Comparison of ENCODE assay signal across 24 cellular contexts in genomic region chr6:28948782-28949486, GRCh38. TPM values are rescaled to one million over a fixed set of nuclear protein-coding genes. Genes with fewer than 3 reads are reported as not detected.
A peak's percentile ranks its signal among the peaks of the same experiment; 100 is the strongest.
DNase-seq lines count a peak whose midpoint lies in the region; ATAC-seq and TF ChIP-seq lines count a peak whose summit lies in the region.
"Had no signal": no experiment of that assay in that cellular context is flagged by ENCODE, and none has a peak within 500 bp of the region (broad histone marks: within the 10 kb centered on the region; RNA-seq: fewer than 3 reads in every experiment).

No MANE protein-coding gene starts in this region.

- H3K4me1 Mint-ChIP-seq in Caco-2 (ENCODE audit: low read depth, unreplicated experiment), result peaks cover 42% of the 10 kb centered on the region

- H3K4me1 ChIP-seq in Caco-2, result peaks cover 23% of the 10 kb centered on the region
- peaks cover 20 to 42% of the 10 kb centered on the region in 2 experiments; a peak in 3 of 4 replicates for H3K4me1 ChIP-seq in HCT116 (ENCODE audit: control insufficient read depth in 1 of 2, insufficient read depth in 2 of 2, low read length in 2 of 2)
- H3K4me1 ChIP-seq in hepatocyte (ENCODE audit: insufficient read depth), result no peaks in the 10 kb centered on the region
- H3K4me1 ChIP-seq: uterus had no signal

- H3K79me2 ChIP-seq in HCT116 (ENCODE audit: insufficient read depth, low read length) (no peaks in the 10 kb centered on the region), hepatocyte (no peaks in the 10 kb centered on the region)

- peaks cover 3% of the 10 kb centered on the region for H3K27me3 Mint-ChIP-seq in Caco-2 (ENCODE audit: insufficient read depth, unreplicated experiment)
- H3K27me3 Mint-ChIP-seq: activated CD8-positive, alpha-beta memory T cell treated with anti-CD3 and anti-CD28 coated beads, Interleukin-2, amount 10 ng/mL, durations not matched to agents 7 days and 5 days; T-helper 17 cell had no signal

- DNase-seq in Caco-2 (no peak), HCT116 (ENCODE audit: low read depth, low spot score) (no peak), hepatocyte (ENCODE audit: low spot score) (no peak), substantia nigra (lab: John Stamatoyannopoulos, UW) (no peak), activated gamma-delta T cell treated with Interleukin-2 at 50 U/mL for 16 hours (no peak)
- DNase-seq in activated CD4-positive, CD25-positive, alpha-beta regulatory T cell (lab: John Stamatoyannopoulos, UW), result no peak
- DNase-seq: activated CD4-positive, alpha-beta T cell treated with anti-CD3 and anti-CD28 coated beads, Interleukin-2, amount 10 ng/mL, durations not matched to agents 7 days and 5 days; activated CD8-positive, alpha-beta memory T cell treated with anti-CD3 and anti-CD28 coated beads, Interleukin-2, amount 10 ng/mL, durations not matched to agents 7 days and 5 days; activated T-cell treated with anti-CD3 and anti-CD28 coated beads, Interleukin-2, amount 50 U/mL, for 72 hours; anterior cingulate cortex; C1 segment of cervical spinal cord; natural killer cell; NCI-H1092; NCI-H2029; small intestine; stimulated activated CD4-positive, alpha-beta T cell treated with anti-CD3 and anti-CD28 coated beads, Interleukin-2, amount 100 ng/mL, for 24 hours; T-helper 17 cell; uterus had no signal

- H2AFZ ChIP-seq in HCT116 (ENCODE audit: low read depth, low read length, poor library complexity, severe bottlenecking), result no peak overlapping the region
- peak overlapping the region; percentile 63 for H2AFZ ChIP-seq in hepatocyte

- H3K9ac ChIP-seq in HCT116 (ENCODE audit: low read length), result no peak overlapping the region

- no peaks in the 10 kb centered on the region for H3K9me3 Mint-ChIP-seq in Caco-2 (ENCODE audit: unreplicated experiment)
- H3K9me3 Mint-ChIP-seq: activated CD4-positive, alpha-beta T cell treated with anti-CD3 and anti-CD28 coated beads, Interleukin-2, amount 10 ng/mL, durations not matched to agents 7 days and 5 days; activated naive CD4-positive, alpha-beta T cell treated with anti-CD3 and anti-CD28 coated beads, Interleukin-2, amount 50 U/mL, for 72 hours; activated T-cell treated with anti-CD3 and anti-CD28 coated beads, Interleukin-2, amount 50 U/mL, for 72 hours; natural killer cell had no signal

- H3K27ac ChIP-seq in HCT116 (ENCODE audit: low read depth, low read length) (0 out of 2 replicates have a peak overlapping the region, but pooled peaks have one; percentile 11), hepatocyte (peak overlapping the region; percentile 83), substantia nigra (ENCODE audit: low read depth, low read length, poor library complexity, severe bottlenecking) (no peak overlapping the region)
- H3K27ac ChIP-seq: cardiac muscle cell, uterus had no signal

- no peak overlapping the region for H3K4me3 Mint-ChIP-seq in Caco-2 (ENCODE audit: unreplicated experiment)
- H3K4me3 Mint-ChIP-seq: activated CD4-positive, alpha-beta T cell treated with anti-CD3 and anti-CD28 coated beads, Interleukin-2, amount 10 ng/mL, durations not matched to agents 7 days and 5 days; activated CD8-positive, alpha-beta memory T cell treated with anti-CD3 and anti-CD28 coated beads, Interleukin-2, amount 10 ng/mL, durations not matched to agents 7 days and 5 days; activated T-cell treated with anti-CD3 and anti-CD28 coated beads, Interleukin-2, amount 50 U/mL, for 72 hours; dendritic cell treated with granulocyte-macrophage colony-stimulating factor and Interleukin-4, amounts not matched to agents 40 ng/mL and 50 ng/mL, for 4 days; natural killer cell; T-helper 17 cell had no signal

- H3K27me3 ChIP-seq in Caco-2 (replicated peaks; ENCODE audit: control insufficient read depth, insufficient read depth, low read length), result no peaks in the 10 kb centered on the region
- H3K27me3 ChIP-seq in HCT116 (ENCODE audit: insufficient read depth, low read length), result no peaks in the 10 kb centered on the region
- no peaks in the 10 kb centered on the region for H3K27me3 ChIP-seq in hepatocyte
- H3K27me3 ChIP-seq: cardiac muscle cell, uterus had no signal

- peaks cover 59% of the 10 kb centered on the region for H3K36me3 Mint-ChIP-seq in Caco-2 (ENCODE audit: insufficient read depth, unreplicated experiment)
- H3K36me3 Mint-ChIP-seq: activated CD8-positive, alpha-beta memory T cell treated with anti-CD3 and anti-CD28 coated beads, Interleukin-2, amount 10 ng/mL, durations not matched to agents 7 days and 5 days; activated naive CD4-positive, alpha-beta T cell treated with anti-CD3 and anti-CD28 coated beads, Interleukin-2, amount 50 U/mL, for 72 hours; natural killer cell had no signal

- TF ChIP-seq CTCF in Caco-2 (IDR thresholded peaks at IDR 0.05; ENCODE audit: insufficient read depth in 1 of 2, low read depth in 1 of 2, low read length in 1 of 2, severe bottlenecking in 1 of 2, unreplicated experiment in 1 of 2) (no peak), HCT116 (IDR thresholded peaks at IDR 0.05 in 2 of 3, conservative IDR thresholded peaks at IDR 0.05 in 1 of 3; ENCODE audit: borderline replicate concordance in 1 of 3, insufficient read depth in 1 of 3, low read depth in 2 of 3, low read length in 2 of 3) (no peak), hepatocyte (IDR thresholded peaks at IDR 0.05; ENCODE audit: poor library complexity) (no peak)

- H3K4me2 ChIP-seq in HCT116 (ENCODE audit: low read length), result no peak overlapping the region
- H3K4me2 ChIP-seq in hepatocyte, result peak overlapping the region; percentile 55

- no peaks in the 10 kb centered on the region for H3K9me3 ChIP-seq in Caco-2
- no peaks in the 10 kb centered on the region for H3K9me3 ChIP-seq in HCT116 (ENCODE audit: control insufficient read depth in 1 of 2, insufficient read depth in 1 of 2, low read depth in 1 of 2, low read length in 2 of 2)
- H3K9me3 ChIP-seq in hepatocyte (ENCODE audit: low read depth), result no peaks in the 10 kb centered on the region
- H3K9me3 ChIP-seq: uterus had no signal

- no peak for TF ChIP-seq RAD21 in HCT116 (IDR thresholded peaks at IDR 0.05; ENCODE audit: low read depth)

- H3K36me3 ChIP-seq in Caco-2 (ENCODE audit: control insufficient read depth, insufficient read depth, low read length), result no peaks in the 10 kb centered on the region; the same call in 1 of the 2 replicates
- no peaks in the 10 kb centered on the region for H3K36me3 ChIP-seq in HCT116 (ENCODE audit: control insufficient read depth in 1 of 2, insufficient read depth in 2 of 2, low read length in 2 of 2)
- H3K36me3 ChIP-seq in hepatocyte (replicated peaks; ENCODE audit: insufficient read depth, low read depth), result no peaks in the 10 kb centered on the region
- H3K36me3 ChIP-seq: cardiac muscle cell, uterus had no signal

- ATAC-seq in HCT116, result no peak
- ATAC-seq in GM18861 (IDR thresholded peaks at IDR 0.05; ENCODE audit: unreplicated experiment), result no peak
- ATAC-seq: activated CD8-positive, alpha-beta memory T cell treated with anti-CD3 and anti-CD28 coated beads, Interleukin-2, amount 10 ng/mL, durations not matched to agents 7 days and 5 days; activated naive CD4-positive, alpha-beta T cell treated with anti-CD3 and anti-CD28 coated beads, Interleukin-2, amount 50 U/mL, for 72 hours; activated T-cell treated with anti-CD3 and anti-CD28 coated beads, Interleukin-2, amount 50 U/mL, for 72 hours; natural killer cell; T-helper 17 cell had no signal

- H4K20me1 ChIP-seq in HCT116 (ENCODE audit: insufficient read depth) (no peaks in the 10 kb centered on the region), hepatocyte (ENCODE audit: insufficient read depth, poor library complexity, severe bottlenecking) (no peaks in the 10 kb centered on the region)

- H3K9me2 ChIP-seq in HCT116 (ENCODE audit: insufficient read depth) (no peaks in the 10 kb centered on the region), hepatocyte (replicated peaks; ENCODE audit: insufficient read depth) (no peaks in the 10 kb centered on the region)

- intact Hi-C loops in Caco-2 (cut with micrococcal nuclease; ENCODE audit: unreplicated experiment), result loop anchor here (1.0 kb wide), 1 partner anchor 32 kb away; no protein-coding TSS in a partner anchor
- intact Hi-C loops in HCT116 (cut with micrococcal nuclease), result no loop called here

- peak; percentile 29 for TF ChIP-seq POLR2A in HCT116 (IDR thresholded peaks at IDR 0.05; ENCODE audit: borderline replicate concordance, extremely low read depth, insufficient read depth, insufficient read length)
- peak; percentile 16; the same call in 1 of the 2 replicates for TF ChIP-seq POLR2A in Raji (IDR thresholded peaks at IDR 0.05; ENCODE audit: insufficient read depth, low read depth, low read length)

- CTCF ChIA-PET in Caco-2 (lab: Charles Lee), result no interaction called here
- CTCF ChIA-PET in HCT116 (lab: Charles Lee), result no interaction called here

- peak overlapping the region; percentile 37 for H3K27ac Mint-ChIP-seq in Caco-2 (ENCODE audit: unreplicated experiment)
- H3K27ac Mint-ChIP-seq: activated CD4-positive, alpha-beta T cell treated with anti-CD3 and anti-CD28 coated beads, Interleukin-2, amount 10 ng/mL, durations not matched to agents 7 days and 5 days; activated CD8-positive, alpha-beta memory T cell treated with anti-CD3 and anti-CD28 coated beads, Interleukin-2, amount 10 ng/mL, durations not matched to agents 7 days and 5 days; activated T-cell treated with anti-CD3 and anti-CD28 coated beads, Interleukin-2, amount 50 U/mL, for 72 hours; natural killer cell; T-helper 17 cell had no signal

- POLR2A ChIA-PET in Caco-2 (lab: Charles Lee), result interaction anchor here (0.7 kb wide), 1 partner anchor 1476 kb away, joined by 4 read pairs; the partner anchor contains the start of gene ZNF184
- POLR2A ChIA-PET in HCT116 (lab: Charles Lee), result no interaction called here

- BruUV-seq in Caco-2 (replicated peaks; lab: Mats Ljungman, UMichigan) (TSS peak; percentile 95), HCT116 (replicated peaks; lab: Mats Ljungman, UMichigan) (TSS peak; percentile 97)

- RAD21 ChIA-PET in HCT116 (lab: Charles Lee; ENCODE audit: low non-redundant PET in 1 of 2, low total read pairs in 2 of 2, uncharacterized antibody in 2 of 2, unreplicated experiment in 2 of 2), result no interaction called here

- WGBS in hepatocyte (ENCODE audit: low lambda C conversion rate, missing lambda C conversion rate), result 66% methylated on average over 23 of the region's 23 CpGs

- no peak overlapping the region for H3K4me3 ChIP-seq in Caco-2 (ENCODE audit: low read depth, low read length)
- no peak overlapping the region for H3K4me3 ChIP-seq in HCT116 (replicated peaks in 1 of 2; ENCODE audit: low read depth in 1 of 2, low read length in 2 of 2)
- H3K4me3 ChIP-seq in hepatocyte, result no peak overlapping the region
- H3K4me3 ChIP-seq: cardiac muscle cell, uterus had no signal

TF ChIP-seq in HCT116, 20 proteins besides CTCF, POLR2A, EP300 and RAD21 (continues in another document):
- TF ChIP-seq POLR2AphosphoS5 (IDR thresholded peaks at IDR 0.05; ENCODE audit: low read depth, low read length), result 0 out of 2 replicates have a peak, but pooled peaks have one; percentile 13

RNA-seq across cellular contexts. Expression of gene TRIM27, which starts 25.1 kb away (rescaled TPM):
- 47.6 and 48.7 TPM in 2 replicates for total RNA-seq in Caco-2 (2022)
- 62.5 TPM for total RNA-seq in HCT116 (2021; ENCODE audit: unreplicated experiment)
- 40.8 and 45.8 TPM in 2 replicates for polyA plus RNA-seq in HCT116 (2012)
- 60.8 and 62.7 TPM in 2 replicates for total RNA-seq in hepatocyte
- 50.3 and 57.0 TPM in 2 replicates for polyA plus RNA-seq in hepatocyte

RNA-seq across cellular contexts. Expression of gene ZNF311, which starts 56.2 kb away (rescaled TPM):
- total RNA-seq in Caco-2 (2022), result 1.8 and 2.9 TPM in 2 replicates
- not detected for total RNA-seq in HCT116 (2021; ENCODE audit: unreplicated experiment)
- not detected in 2 replicates for polyA plus RNA-seq in HCT116 (2012)
- total RNA-seq in hepatocyte, result 0.56 and 1.3 TPM in 2 replicates
- polyA plus RNA-seq in hepatocyte, result 0.54 and 0.57 TPM in 2 replicates
- total RNA-seq: SK-MEL-5 had no signal
